14 cellular contexts compared by ENCODE assay signal in genomic region chr14:24032727-24033418, GRCh38. TPM values are rescaled to one million over a fixed set of nuclear protein-coding genes. Genes with fewer than 3 reads are reported as not detected.
DNase-seq lines count a peak whose midpoint lies in the region; ATAC-seq lines count a peak whose summit lies in the region.
"Had no signal": no experiment of that assay in that cellular context is flagged by ENCODE, and none has a peak within 500 bp of the region (broad histone marks: within the 10 kb centered on the region; RNA-seq: fewer than 3 reads in every experiment).

No MANE protein-coding gene starts in this region.

- no peaks in the 10 kb centered on the region for H3K9me3 ChIP-seq in T-helper 17 cell (ENCODE audit: control insufficient read depth, low read length, poor library complexity, severe bottlenecking)

- DNase-seq in GM03348 (ENCODE audit: low spot score) (peak; percentile 66), NOMO-1 treated with DMSO at 0.1 percent for 48 hours (lab: John Stamatoyannopoulos, UW; ENCODE audit: unreplicated experiment) (peak; percentile 80), putamen (ENCODE audit: low spot score) (peak; percentile 70), T-helper 17 cell (no peak)
- DNase-seq: activated CD4-positive, CD25-positive, alpha-beta regulatory T cell; activated effector memory CD4-positive, alpha-beta T cell treated with Interleukin-2 at 50 U/mL for 16 hours; immature natural killer cell; NCI-H2029 treated with DMSO at 0.1 percent for 48 hours had no signal

- H3K27me3 Mint-ChIP-seq in T-helper 17 cell: no peaks in the 10 kb centered on the region

- peaks cover 10% of the 10 kb centered on the region for H3K4me1 Mint-ChIP-seq in T-helper 17 cell

- ATAC-seq in esophagus mucosa (peak; percentile 58), HG03439 (IDR thresholded peaks at IDR 0.05; ENCODE audit: unreplicated experiment) (no peak), HG03354 (IDR thresholded peaks at IDR 0.05; ENCODE audit: poor library complexity, severe bottlenecking, unreplicated experiment) (no peak), HG03520 (IDR thresholded peaks at IDR 0.05; ENCODE audit: unreplicated experiment) (no peak), T-helper 17 cell (no peak)

- peaks cover 2% of the 10 kb centered on the region for H3K36me3 Mint-ChIP-seq in T-helper 17 cell (ENCODE audit: low read depth)

- no peak overlapping the region for H3K4me3 Mint-ChIP-seq in T-helper 17 cell
- H3K4me3 Mint-ChIP-seq: immature natural killer cell, neural crest cell had no signal

- no peak overlapping the region for H3K27ac Mint-ChIP-seq in T-helper 17 cell

RNA-seq across cellular contexts. Expression of gene CARMIL3, which starts 18.9 kb away (rescaled TPM):
- 0.48 TPM for total RNA-seq in esophagus mucosa
- total RNA-seq in T-helper 17 cell: under 1 TPM in 1 of 2 donors, not detected in 1; 0.31 TPM

RNA-seq across cellular contexts. Expression of gene CPNE6, which starts 38.5 kb away (rescaled TPM):
- total RNA-seq in esophagus mucosa: not detected
- total RNA-seq in T-helper 17 cell: not detected
- total RNA-seq: neural crest cell, tibial nerve had no signal

RNA-seq across cellular contexts. Expression of gene DHRS4L2, which starts 44.1 kb away (rescaled TPM):
- total RNA-seq in esophagus mucosa (28.8 TPM), T-helper 17 cell (1 to 10 TPM; 9.9 to 10.0 TPM)

Comparison
In these comparisons a context has a peak if more than half of its experiments do, and no peak if none do; other contexts are left out.
1. DNase-seq: peak in GM03348 (single experiment), NOMO-1 treated with DMSO at 0.1 percent for 48 hours (single experiment) and putamen (single experiment); none in T-helper 17 cell (0 of 3).